ENCODE assay signal across 8 cellular contexts in the genomic region with DNA sequence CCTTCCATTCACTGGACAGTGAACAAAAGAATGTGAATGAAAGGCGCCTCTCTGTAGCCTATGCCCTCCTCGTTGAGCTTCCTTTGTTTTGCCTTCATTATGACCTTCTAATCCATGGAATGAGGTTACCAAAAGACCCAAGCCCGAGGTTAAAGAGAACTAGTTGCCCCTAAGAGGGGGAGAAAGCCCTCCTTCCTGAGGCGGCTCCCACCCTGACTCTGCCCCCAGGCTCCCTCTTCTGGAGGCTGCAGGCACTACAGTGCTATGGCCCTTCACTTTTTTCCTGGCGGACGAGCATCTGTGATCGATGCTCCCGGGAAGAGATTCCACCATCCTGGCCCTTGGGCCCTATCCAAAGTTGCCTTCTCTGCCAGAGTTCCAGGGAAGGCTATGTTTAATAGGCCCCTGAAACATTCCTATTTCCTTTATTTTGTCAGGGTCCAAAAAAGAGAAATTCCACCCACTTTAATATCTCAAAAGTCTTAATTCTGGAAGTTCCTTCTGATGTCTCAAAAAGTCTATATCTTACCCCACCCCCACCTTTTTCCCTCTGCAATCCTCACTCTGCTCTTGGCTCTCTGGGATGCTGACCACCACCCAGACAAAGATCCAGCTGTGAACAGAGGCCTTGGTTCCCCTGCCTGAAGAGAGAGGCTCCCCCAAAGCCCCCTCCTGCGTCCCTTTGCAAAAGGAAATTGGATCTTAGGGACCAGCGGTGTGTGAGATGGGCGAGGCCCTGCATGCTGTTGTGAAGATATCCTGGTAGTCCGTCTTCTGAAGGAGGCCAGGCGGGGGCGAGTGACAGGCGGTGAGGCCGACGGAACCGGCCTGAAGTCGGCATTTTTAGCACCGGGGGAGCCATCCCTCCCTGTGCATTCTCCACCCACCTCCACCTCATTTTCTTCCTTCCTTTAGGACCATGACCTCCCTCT.
A peak's percentile ranks its signal among the peaks of the same experiment; 100 is the strongest.
DNase-seq lines count a peak whose midpoint lies in the region; ATAC-seq and TF ChIP-seq lines count a peak whose summit lies in the region.

No MANE protein-coding gene starts in this region.

- H3K9ac ChIP-seq in NT2/D1 (ENCODE audit: insufficient read length, low read depth), result peak overlapping the region; percentile 9

- no peaks in the 10 kb centered on the region for H3K79me2 ChIP-seq in GM23338 (replicated peaks; ENCODE audit: insufficient read depth)

- H3F3A ChIP-seq in GM23338 (replicated peaks; ENCODE audit: low read depth), result no peaks in the 10 kb centered on the region

- H3K4me1 Mint-ChIP-seq in CD8-positive, alpha-beta memory T cell, result peaks cover 0 to 7% (median 2%) of the 10 kb centered on the region in 3 donors
- peaks cover 55% of the 10 kb centered on the region for H3K4me1 Mint-ChIP-seq in GM23338

- TF ChIP-seq CTCF in GM23338 (conservative IDR thresholded peaks at IDR 0.05; ENCODE audit: low read depth in 2 of 2), result peak; percentile 88

- peak overlapping the region; percentile 1 for H3K4me2 ChIP-seq in GM23338

- no peaks in the 10 kb centered on the region for H3K4me1 ChIP-seq in CD8-positive, alpha-beta memory T cell (ENCODE audit: insufficient read depth, low read length)
- H3K4me1 ChIP-seq in GM23338 (ENCODE audit: insufficient read depth), result peaks cover 21% of the 10 kb centered on the region
- peaks cover 32% of the 10 kb centered on the region for H3K4me1 ChIP-seq in NT2/D1 (ENCODE audit: insufficient read depth, insufficient read length)

- H3K4me3 Mint-ChIP-seq in CD8-positive, alpha-beta memory T cell, result no peak overlapping the region
- H3K4me3 Mint-ChIP-seq in GM23338, result no peak overlapping the region

- no peaks in the 10 kb centered on the region for H3K36me3 Mint-ChIP-seq in CD8-positive, alpha-beta memory T cell
- no peaks in the 10 kb centered on the region for H3K36me3 Mint-ChIP-seq in GM23338 (ENCODE audit: low read depth)

- H2AFZ ChIP-seq in GM23338, result no peak overlapping the region

- intact Hi-C loops in head of caudate nucleus (cut with DNase I), result loop anchor here (5.0 kb wide), 2 partner anchors 182 to 387 kb away; no protein-coding TSS in a partner anchor

- no peaks in the 10 kb centered on the region for H3K36me3 ChIP-seq in CD8-positive, alpha-beta memory T cell (ENCODE audit: insufficient read depth, low read length)
- no peaks in the 10 kb centered on the region for H3K36me3 ChIP-seq in GM23338 (ENCODE audit: insufficient read depth)
- H3K36me3 ChIP-seq in NT2/D1 (ENCODE audit: insufficient read depth, insufficient read length, low read length), result no peaks in the 10 kb centered on the region

- POLR2A ChIA-PET in CD8-positive, alpha-beta memory T cell (lab: Charles Lee), result no interaction called here

- DNase-seq in CD8-positive, alpha-beta memory T cell, result peak in 3 of 5 donors; percentile 17 to 20 (median 19)
- DNase-seq in GM23338 (ENCODE audit: low spot score) (peak; percentile 85), NT2/D1 (ENCODE audit: low read depth, low spot score) (no peak), head of caudate nucleus (peak; percentile 48 to 89 (median 76)), putamen (ENCODE audit: low spot score) (peak; percentile 41), GDM1 (lab: John Stamatoyannopoulos, UW) (no peak)
- DNase-seq in activated naive CD4-positive, alpha-beta T cell treated with Interleukin-2 at 50 U/mL for 16 hours, result peak; percentile 42

- H3K9me3 Mint-ChIP-seq in CD8-positive, alpha-beta memory T cell, result no peaks in the 10 kb centered on the region
- H3K9me3 Mint-ChIP-seq in GM23338, result no peaks in the 10 kb centered on the region

- ATAC-seq in GM23338 (peak; percentile 49), HG03196 (IDR thresholded peaks at IDR 0.05; ENCODE audit: unreplicated experiment) (no peak)

- H3K9me2 ChIP-seq in GM23338 (ENCODE audit: insufficient read depth), result no peaks in the 10 kb centered on the region

- peaks cover 5 to 38% of the 10 kb centered on the region in 2 donors for H3K27me3 Mint-ChIP-seq in CD8-positive, alpha-beta memory T cell
- H3K27me3 Mint-ChIP-seq in GM23338 (ENCODE audit: insufficient read depth, low read depth, poor library complexity), result peaks cover 24% of the 10 kb centered on the region

- no peak overlapping the region for H3K4me3 ChIP-seq in CD8-positive, alpha-beta memory T cell (ENCODE audit: low read length)
- H3K4me3 ChIP-seq in GM23338 (no peak overlapping the region), NT2/D1 (ENCODE audit: insufficient read length, low read depth) (no peak overlapping the region)

- no peaks in the 10 kb centered on the region for H3K9me3 ChIP-seq in CD8-positive, alpha-beta memory T cell (ENCODE audit: low read length)
- H3K9me3 ChIP-seq in NT2/D1 (ENCODE audit: insufficient read depth, low read length), result no peaks in the 10 kb centered on the region

- H3K27ac ChIP-seq in CD8-positive, alpha-beta memory T cell (ENCODE audit: low read depth, low read length), result no peak overlapping the region
- no peak overlapping the region for H3K27ac ChIP-seq in GM23338 (ENCODE audit: low read depth)

- CTCF ChIA-PET in CD8-positive, alpha-beta memory T cell (lab: Charles Lee), result interaction anchor here (0.7 to 1.8 kb wide), 2 partner anchors 9 to 1430 kb away, joined by 3 to 5 read pairs; no protein-coding TSS in a partner anchor

- H3K27ac Mint-ChIP-seq in CD8-positive, alpha-beta memory T cell, result peak overlapping the region in 1 of 8 donors; percentile 71
- no peak overlapping the region for H3K27ac Mint-ChIP-seq in GM23338

- H4K20me1 ChIP-seq in GM23338 (replicated peaks; ENCODE audit: insufficient read depth), result no peaks in the 10 kb centered on the region

- no peaks in the 10 kb centered on the region for H3K27me3 ChIP-seq in CD8-positive, alpha-beta memory T cell (ENCODE audit: insufficient read depth, low read length, poor library complexity, severe bottlenecking)
- peaks cover 9% of the 10 kb centered on the region; the same call in 1 of the 2 replicates for H3K27me3 ChIP-seq in GM23338 (ENCODE audit: insufficient read depth)
- no peaks in the 10 kb centered on the region for H3K27me3 ChIP-seq in NT2/D1 (ENCODE audit: insufficient read depth, insufficient read length)

TF ChIP-seq in GM23338, 12 proteins besides CTCF, POLR2A, EP300 and RAD21 (continues in another document):
- TF ChIP-seq, protein P1, sequence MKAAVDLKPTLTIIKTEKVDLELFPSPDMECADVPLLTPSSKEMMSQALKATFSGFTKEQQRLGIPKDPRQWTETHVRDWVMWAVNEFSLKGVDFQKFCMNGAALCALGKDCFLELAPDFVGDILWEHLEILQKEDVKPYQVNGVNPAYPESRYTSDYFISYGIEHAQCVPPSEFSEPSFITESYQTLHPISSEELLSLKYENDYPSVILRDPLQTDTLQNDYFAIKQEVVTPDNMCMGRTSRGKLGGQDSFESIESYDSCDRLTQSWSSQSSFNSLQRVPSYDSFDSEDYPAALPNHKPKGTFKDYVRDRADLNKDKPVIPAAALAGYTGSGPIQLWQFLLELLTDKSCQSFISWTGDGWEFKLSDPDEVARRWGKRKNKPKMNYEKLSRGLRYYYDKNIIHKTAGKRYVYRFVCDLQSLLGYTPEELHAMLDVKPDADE (IDR thresholded peaks at IDR 0.05), result no peak
- no peak for TF ChIP-seq EZH2phosphoT487 (IDR thresholded peaks at IDR 0.05; ENCODE audit: unreplicated experiment)
- TF ChIP-seq ZNF331 (CRISPR knock-in tag; IDR thresholded peaks at IDR 0.05; ENCODE audit: low read depth), result no peak
- TF ChIP-seq STAT1 (IDR thresholded peaks at IDR 0.05; ENCODE audit: unreplicated experiment), result no peak
- TF ChIP-seq POLR2AphosphoS5 (IDR thresholded peaks at IDR 0.05; ENCODE audit: low read depth), result no peak
- TF ChIP-seq, protein P2, sequence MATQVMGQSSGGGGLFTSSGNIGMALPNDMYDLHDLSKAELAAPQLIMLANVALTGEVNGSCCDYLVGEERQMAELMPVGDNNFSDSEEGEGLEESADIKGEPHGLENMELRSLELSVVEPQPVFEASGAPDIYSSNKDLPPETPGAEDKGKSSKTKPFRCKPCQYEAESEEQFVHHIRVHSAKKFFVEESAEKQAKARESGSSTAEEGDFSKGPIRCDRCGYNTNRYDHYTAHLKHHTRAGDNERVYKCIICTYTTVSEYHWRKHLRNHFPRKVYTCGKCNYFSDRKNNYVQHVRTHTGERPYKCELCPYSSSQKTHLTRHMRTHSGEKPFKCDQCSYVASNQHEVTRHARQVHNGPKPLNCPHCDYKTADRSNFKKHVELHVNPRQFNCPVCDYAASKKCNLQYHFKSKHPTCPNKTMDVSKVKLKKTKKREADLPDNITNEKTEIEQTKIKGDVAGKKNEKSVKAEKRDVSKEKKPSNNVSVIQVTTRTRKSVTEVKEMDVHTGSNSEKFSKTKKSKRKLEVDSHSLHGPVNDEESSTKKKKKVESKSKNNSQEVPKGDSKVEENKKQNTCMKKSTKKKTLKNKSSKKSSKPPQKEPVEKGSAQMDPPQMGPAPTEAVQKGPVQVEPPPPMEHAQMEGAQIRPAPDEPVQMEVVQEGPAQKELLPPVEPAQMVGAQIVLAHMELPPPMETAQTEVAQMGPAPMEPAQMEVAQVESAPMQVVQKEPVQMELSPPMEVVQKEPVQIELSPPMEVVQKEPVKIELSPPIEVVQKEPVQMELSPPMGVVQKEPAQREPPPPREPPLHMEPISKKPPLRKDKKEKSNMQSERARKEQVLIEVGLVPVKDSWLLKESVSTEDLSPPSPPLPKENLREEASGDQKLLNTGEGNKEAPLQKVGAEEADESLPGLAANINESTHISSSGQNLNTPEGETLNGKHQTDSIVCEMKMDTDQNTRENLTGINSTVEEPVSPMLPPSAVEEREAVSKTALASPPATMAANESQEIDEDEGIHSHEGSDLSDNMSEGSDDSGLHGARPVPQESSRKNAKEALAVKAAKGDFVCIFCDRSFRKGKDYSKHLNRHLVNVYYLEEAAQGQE (IDR thresholded peaks at IDR 0.05; ENCODE audit: unreplicated experiment), result no peak
- no peak for TF ChIP-seq JUNB (IDR thresholded peaks at IDR 0.05; ENCODE audit: unreplicated experiment)
- no peak for TF ChIP-seq CREB1 (CRISPR knock-in tag; IDR thresholded peaks at IDR 0.05; ENCODE audit: low read depth)
- TF ChIP-seq NANOG (IDR thresholded peaks at IDR 0.05; ENCODE audit: borderline replicate concordance), result no peak

Comparison
In these comparisons a context has a peak if more than half of its experiments do, and no peak if none do; other contexts are left out.
1. DNase-seq: peak in CD8-positive, alpha-beta memory T cell (3 of 5), GM23338 (single experiment), activated naive CD4-positive, alpha-beta T cell treated with Interleukin-2 at 50 U/mL for 16 hours (single experiment), head of caudate nucleus (42 of 42) and putamen (single experiment); none in NT2/D1 (single experiment) and GDM1 (single experiment).